8 cellular contexts compared by ENCODE assay signal in genomic region chr18:31819106-31819924, GRCh38. TPM values are rescaled to one million over a fixed set of nuclear protein-coding genes. Genes with fewer than 3 reads are reported as not detected.
DNase-seq lines count a peak whose midpoint lies in the region; ATAC-seq, FAIRE-seq and TF ChIP-seq lines count a peak whose summit lies in the region.

No MANE protein-coding gene starts in this region.

- peaks cover 4% of the 10 kb centered on the region for H3K4me1 Mint-ChIP-seq in chondrocyte (ENCODE audit: low read depth)

- DNase-seq in DMS114 treated with DMSO at 0.1 percent for 48 hours (lab: John Stamatoyannopoulos, UW; ENCODE audit: unreplicated experiment): peak; percentile 55
- DNase-seq in GM19239 (ENCODE audit: insufficient read length, low spot score): no peak
- peak; percentile 10 for DNase-seq in HPDE6-E6E7 (ENCODE audit: extremely low spot score)
- peak; percentile 58 to 76 for DNase-seq in NOMO-1 (lab: John Stamatoyannopoulos, UW; ENCODE audit: unreplicated experiment in 2 of 2)
- DNase-seq in chondrocyte (ENCODE audit: low spot score): no peak
- no peak for DNase-seq in lower lobe of right lung
- no peak for DNase-seq in activated T-cell treated with anti-CD3 and anti-CD28 coated beads, Interleukin-2, amount 50 U/mL, for 1 hour

- no peaks in the 10 kb centered on the region for H3K9me3 ChIP-seq in lower lobe of right lung

- H3K36me3 ChIP-seq in lower lobe of right lung: no peaks in the 10 kb centered on the region

- H3K4me3 ChIP-seq in lower lobe of right lung: no peak overlapping the region

- H3K27ac Mint-ChIP-seq in chondrocyte (ENCODE audit: unreplicated experiment): no peak overlapping the region

- no peaks in the 10 kb centered on the region for H3K27me3 ChIP-seq in lower lobe of right lung (ENCODE audit: low read depth)

- H3K36me3 Mint-ChIP-seq in chondrocyte (ENCODE audit: low read depth): no peaks in the 10 kb centered on the region

- peak; percentile 54 to 76 for ATAC-seq in lower lobe of right lung
- ATAC-seq in HG03439 (IDR thresholded peaks at IDR 0.05; ENCODE audit: unreplicated experiment): no peak

- H3K27ac ChIP-seq in lower lobe of right lung: no peak overlapping the region

- H3K27me3 Mint-ChIP-seq in chondrocyte (ENCODE audit: low read depth): peaks cover 2% of the 10 kb centered on the region

- H3K4me1 ChIP-seq in lower lobe of right lung: no peaks in the 10 kb centered on the region

- intact Hi-C loops in lower lobe of right lung (cut with DNase I): no loop called here

- peak; percentile 91 for TF ChIP-seq CTCF in chondrocyte (IDR thresholded peaks at IDR 0.05)
- TF ChIP-seq CTCF in lower lobe of right lung (IDR thresholded peaks at IDR 0.05): peak; percentile 71

- peak; percentile 95 for FAIRE-seq in GM19239 (lab: Jason Lieb, UNC)

- no peaks in the 10 kb centered on the region for H3K9me3 Mint-ChIP-seq in chondrocyte (ENCODE audit: low read depth)

- H3K4me3 Mint-ChIP-seq in chondrocyte (ENCODE audit: unreplicated experiment): no peak overlapping the region

RNA-seq across cellular contexts. Expression of gene SLC25A52, which starts 58.6 kb away (rescaled TPM):
- 0.20 to 0.53 TPM in 2 of 3 replicates, not detected in the other for total RNA-seq in chondrocyte
- not detected for total RNA-seq in lower lobe of right lung

Comparison
In these comparisons a context has a peak if more than half of its experiments do, and no peak if none do; other contexts are left out.
1. DNase-seq: peak in DMS114 treated with DMSO at 0.1 percent for 48 hours (single experiment), HPDE6-E6E7 (single experiment) and NOMO-1 (2 of 2); none in GM19239 (single experiment), chondrocyte (single experiment), lower lobe of right lung (single experiment) and activated T-cell treated with anti-CD3 and anti-CD28 coated beads, Interleukin-2, amount 50 U/mL, for 1 hour (single experiment).